21 cellular contexts compared by ENCODE assay signal in the genomic region with DNA sequence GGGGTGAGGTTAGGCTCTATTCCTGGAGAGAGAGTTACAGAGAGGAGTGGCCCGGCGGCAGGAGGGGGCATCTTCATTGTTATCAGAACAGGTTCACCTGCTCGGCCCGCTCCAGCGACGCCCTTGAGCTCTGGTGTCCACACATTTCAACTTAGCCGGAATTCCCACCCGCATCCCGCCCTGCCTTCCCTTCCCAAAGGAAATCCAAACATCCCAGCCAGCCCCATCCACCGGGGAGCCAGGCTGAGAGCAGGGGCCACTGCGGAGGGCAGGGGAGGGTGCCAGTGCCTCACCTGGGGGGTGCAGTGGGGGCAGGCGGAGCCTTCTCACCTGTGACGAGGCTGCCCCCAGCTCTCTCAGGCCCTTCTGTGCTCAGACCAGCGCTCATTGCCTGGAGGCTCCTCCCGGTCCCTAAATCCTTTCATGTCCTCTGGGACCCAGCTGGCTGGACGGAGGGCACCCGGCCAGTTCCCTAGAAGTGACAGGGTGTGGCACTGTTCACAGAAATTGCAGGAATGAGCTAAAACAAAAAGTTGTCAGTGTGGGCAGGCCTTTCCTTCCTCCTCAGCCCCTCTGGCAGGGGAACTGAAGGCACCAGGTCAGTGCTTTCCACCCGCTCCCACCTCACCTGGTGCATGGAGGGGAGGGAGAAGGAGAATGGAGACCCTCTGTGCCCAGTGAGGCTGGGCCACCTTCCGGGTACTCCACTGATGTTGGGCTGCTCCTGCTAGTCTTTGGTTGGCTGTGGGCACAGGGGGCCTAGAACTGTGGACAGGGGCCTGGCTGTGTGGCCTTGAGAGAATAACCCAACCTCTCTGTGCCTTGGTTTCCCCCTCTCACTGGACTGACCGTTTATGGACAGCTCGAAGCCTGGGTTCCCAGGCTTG. TPM values are rescaled to one million over a fixed set of nuclear protein-coding genes. Genes with fewer than 3 reads are reported as not detected.
DNase-seq lines count a peak whose midpoint lies in the region; ATAC-seq and TF ChIP-seq lines count a peak whose summit lies in the region.
"Had no signal": no experiment of that assay in that cellular context is flagged by ENCODE, and none has a peak within 500 bp of the region (broad histone marks: within the 10 kb centered on the region; RNA-seq: fewer than 3 reads in every experiment).

No MANE protein-coding gene starts in this region.

- H3K27me3 ChIP-seq in testis (no peaks in the 10 kb centered on the region), foreskin keratinocyte (peaks cover 62% of the 10 kb centered on the region)
- H3K27me3 ChIP-seq: uterus had no signal

- no peaks in the 10 kb centered on the region for H3K36me3 Mint-ChIP-seq in activated CD8-positive, alpha-beta memory T cell treated with anti-CD3 and anti-CD28 coated beads, Interleukin-2, amount 10 ng/mL, durations not matched to agents 7 days and 5 days
- H3K36me3 Mint-ChIP-seq: activated naive CD8-positive, alpha-beta T cell treated with anti-CD3 and anti-CD28 coated beads for 36 hours; CD8-positive, alpha-beta T cell had no signal

- ATAC-seq in activated CD8-positive, alpha-beta memory T cell treated with anti-CD3 and anti-CD28 coated beads, Interleukin-2, amount 10 ng/mL, durations not matched to agents 7 days and 5 days = no peak
- ATAC-seq in left cardiac atrium (no peak), foreskin keratinocyte (no peak)
- ATAC-seq: CD8-positive, alpha-beta T cell; Panc1 had no signal

- H3K4me1 ChIP-seq in HEK293 (ENCODE audit: control insufficient read depth, insufficient read depth, low read length) (no peaks in the 10 kb centered on the region), testis (no peaks in the 10 kb centered on the region), foreskin keratinocyte (no peaks in the 10 kb centered on the region)
- H3K4me1 ChIP-seq: uterus had no signal

- H3K27ac ChIP-seq in HEK293 (ENCODE audit: extremely low read depth, low read depth, low read length) (no peak overlapping the region), testis (no peak overlapping the region), foreskin keratinocyte (no peak overlapping the region)
- H3K27ac ChIP-seq: uterus had no signal

- H3K27ac Mint-ChIP-seq in activated CD8-positive, alpha-beta memory T cell treated with anti-CD3 and anti-CD28 coated beads, Interleukin-2, amount 10 ng/mL, durations not matched to agents 7 days and 5 days = no peak overlapping the region
- H3K27ac Mint-ChIP-seq: activated naive CD8-positive, alpha-beta T cell treated with anti-CD3 and anti-CD28 coated beads for 36 hours; CD8-positive, alpha-beta T cell had no signal

- 68 to 71% methylated on average over 17 to 21 of the region's 21 CpGs for WGBS in testis, 2 donors

- H3K4me3 ChIP-seq in HEK293 (ENCODE audit: low read depth, low read length) (no peak overlapping the region), testis (no peak overlapping the region)
- H3K4me3 ChIP-seq: uterus had no signal

- peaks cover 4% of the 10 kb centered on the region for H3K4me1 Mint-ChIP-seq in activated CD8-positive, alpha-beta memory T cell treated with anti-CD3 and anti-CD28 coated beads, Interleukin-2, amount 10 ng/mL, durations not matched to agents 7 days and 5 days

- H3K9me3 ChIP-seq in HEK293 (ENCODE audit: control insufficient read depth, insufficient read depth, low read depth, low read length) (no peaks in the 10 kb centered on the region), testis (no peaks in the 10 kb centered on the region)
- H3K9me3 ChIP-seq: uterus had no signal

- CTCF ChIA-PET in activated CD8-positive, alpha-beta memory T cell treated with anti-CD3 and anti-CD28 coated beads, Interleukin-2, amount 10 ng/mL, durations not matched to agents 7 days and 5 days (lab: Charles Lee) = no interaction called here
- CTCF ChIA-PET in HEK293 (lab: Yijun Ruan, JAX) = interaction anchor here (0.6 to 0.8 kb wide), 3 partner anchors 9 to 197 kb away, joined by 3 read pairs; no protein-coding TSS in a partner anchor

- no peaks in the 10 kb centered on the region for H3K9me3 Mint-ChIP-seq in activated CD8-positive, alpha-beta memory T cell treated with anti-CD3 and anti-CD28 coated beads, Interleukin-2, amount 10 ng/mL, durations not matched to agents 7 days and 5 days (ENCODE audit: low read depth)
- H3K9me3 Mint-ChIP-seq: activated naive CD8-positive, alpha-beta T cell treated with anti-CD3 and anti-CD28 coated beads for 36 hours; CD8-positive, alpha-beta T cell had no signal

- intact Hi-C loops in left cardiac atrium (cut with DNase I) (no loop called here), testis (cut with DNase I; ENCODE audit: low total_unique reads) (no loop called here)

- TF ChIP-seq POLR2A in testis (IDR thresholded peaks at IDR 0.05) = no peak

- H3K27me3 Mint-ChIP-seq in activated CD8-positive, alpha-beta memory T cell treated with anti-CD3 and anti-CD28 coated beads, Interleukin-2, amount 10 ng/mL, durations not matched to agents 7 days and 5 days = peaks cover 8% of the 10 kb centered on the region

- POLR2A ChIA-PET in HEK293 (lab: Yijun Ruan, JAX) = no interaction called here

- no peak overlapping the region for H3K4me3 Mint-ChIP-seq in activated CD8-positive, alpha-beta memory T cell treated with anti-CD3 and anti-CD28 coated beads, Interleukin-2, amount 10 ng/mL, durations not matched to agents 7 days and 5 days
- H3K4me3 Mint-ChIP-seq: activated naive CD8-positive, alpha-beta T cell treated with anti-CD3 and anti-CD28 coated beads for 36 hours; CD8-positive, alpha-beta T cell had no signal

- peak; percentile 37 for DNase-seq in activated CD8-positive, alpha-beta memory T cell treated with anti-CD3 and anti-CD28 coated beads, Interleukin-2, amount 10 ng/mL, durations not matched to agents 7 days and 5 days
- DNase-seq in activated CD8-positive, alpha-beta memory T cell treated with anti-CD3 and anti-CD28 coated beads for 24 hours = no peak
- peak; percentile 16 for DNase-seq in left cardiac atrium
- peak; percentile 9 for DNase-seq in testis
- no peak for DNase-seq in effector CD4-positive, alpha-beta T cell
- DNase-seq in kidney tubule cell (ENCODE audit: low spot score) = no peak
- no peak for DNase-seq in foreskin keratinocyte
- DNase-seq: activated CD4-positive, CD25-positive, alpha-beta regulatory T cell; activated naive CD8-positive, alpha-beta T cell treated with anti-CD3 and anti-CD28 coated beads for 36 hours; CD8-positive, alpha-beta T cell; effector CD8-positive, alpha-beta T cell; IMR-90; MV-4-11; NCI-H2029 treated with DMSO at 0.1 percent for 48 hours; NCI-H526 treated with DMSO at 0.1 percent for 48 hours; stimulated activated naive CD4-positive, alpha-beta T cell; T-helper 1 cell had no signal

- TF ChIP-seq CTCF in HEK293 (tag by site-specific recombination; IDR thresholded peaks at IDR 0.05) (no peak), testis (IDR thresholded peaks at IDR 0.05) (no peak), foreskin keratinocyte (conservative IDR thresholded peaks at IDR 0.05) (no peak)

- H3K36me3 ChIP-seq in HEK293 (ENCODE audit: control insufficient read depth in 2 of 2, insufficient read depth in 1 of 2, low read length in 2 of 2) (no peaks in the 10 kb centered on the region), testis (ENCODE audit: low read depth, missing control alignments) (no peaks in the 10 kb centered on the region)
- H3K36me3 ChIP-seq: uterus had no signal

TF ChIP-seq in HEK293, 187 proteins besides CTCF, POLR2A, EP300 and RAD21:
- 0 out of 2 replicates have a peak, but pooled peaks have one; percentile 40 for TF ChIP-seq ZNF768 (tag by site-specific recombination; IDR thresholded peaks at IDR 0.05)
- TF ChIP-seq HOXA7 (CRISPR knock-in tag; IDR thresholded peaks at IDR 0.05; ENCODE audit: borderline replicate concordance) = no peak

RNA-seq across cellular contexts. Expression of a gene that starts 2.2 kb away (rescaled TPM):
- not detected for total RNA-seq in activated CD8-positive, alpha-beta memory T cell treated with anti-CD3 and anti-CD28 coated beads, Interleukin-2, amount 10 ng/mL, durations not matched to agents 7 days and 5 days
- not detected for total RNA-seq in left cardiac atrium
- total RNA-seq in testis = under 1 TPM in 1 of 2 donors, not detected in 1; 0.50 TPM
- polyA plus RNA-seq in testis (ENCODE audit: insufficient read depth, low read depth, low replicate concordance) = not detected
- not detected in 2 replicates for total RNA-seq in foreskin keratinocyte
- not detected in 2 replicates for polyA plus RNA-seq in foreskin keratinocyte
- total RNA-seq: activated naive CD8-positive, alpha-beta T cell treated with anti-CD3 and anti-CD28 coated beads for 36 hours; bronchial epithelial cell; CD8-positive, alpha-beta T cell; IMR-90; uterus had no signal
- polyA plus RNA-seq: IMR-90 had no signal

RNA-seq across cellular contexts. Expression of a gene that starts 11.5 kb away (rescaled TPM):
- not detected for total RNA-seq in activated CD8-positive, alpha-beta memory T cell treated with anti-CD3 and anti-CD28 coated beads, Interleukin-2, amount 10 ng/mL, durations not matched to agents 7 days and 5 days
- total RNA-seq in left cardiac atrium (under 1 TPM in 1 of 2 donors, not detected in 1; 0.15 TPM), testis (1 to 10 TPM in 1 of 2 donors, under 1 TPM in 1; 0.93 to 1.0 TPM), foreskin keratinocyte (not detected in 2 replicates)
- polyA plus RNA-seq in testis (ENCODE audit: insufficient read depth, low read depth, low replicate concordance) (0.30 TPM), foreskin keratinocyte (not detected in 2 replicates)
- total RNA-seq: activated naive CD8-positive, alpha-beta T cell treated with anti-CD3 and anti-CD28 coated beads for 36 hours; bronchial epithelial cell; CD8-positive, alpha-beta T cell; IMR-90 had no signal
- polyA plus RNA-seq: IMR-90 had no signal

RNA-seq across cellular contexts. Expression of a gene that starts 55.7 kb away (rescaled TPM):
- total RNA-seq in activated CD8-positive, alpha-beta memory T cell treated with anti-CD3 and anti-CD28 coated beads, Interleukin-2, amount 10 ng/mL, durations not matched to agents 7 days and 5 days = 1 to 10 TPM; 2.5 to 2.6 TPM
- total RNA-seq in left cardiac atrium = 10 to 100 TPM; 17.3 to 21.0 TPM
- total RNA-seq in testis = 10 to 100 TPM; 13.2 to 18.1 TPM
- polyA plus RNA-seq in testis (ENCODE audit: insufficient read depth, low read depth, low replicate concordance) = 8.9 TPM
- 13.0 and 16.4 TPM in 2 replicates for total RNA-seq in foreskin keratinocyte
- 7.7 and 9.0 TPM in 2 replicates for polyA plus RNA-seq in foreskin keratinocyte

Comparison
In these comparisons a context has a peak if more than half of its experiments do, and no peak if none do; other contexts are left out.
1. DNase-seq: peak in activated CD8-positive, alpha-beta memory T cell treated with anti-CD3 and anti-CD28 coated beads, Interleukin-2, amount 10 ng/mL, durations not matched to agents 7 days and 5 days (single experiment), left cardiac atrium (single experiment) and testis (single experiment); none in activated CD8-positive, alpha-beta memory T cell treated with anti-CD3 and anti-CD28 coated beads for 24 hours (single experiment), effector CD4-positive, alpha-beta T cell (single experiment), kidney tubule cell (single experiment) and foreskin keratinocyte (0 of 2).